1 cellular context compared by ENCODE assay signal in genomic region chr7:155020996-155021395, GRCh38.
TF ChIP-seq lines count a peak whose summit lies in the region.

No MANE protein-coding gene starts in this region.

TF ChIP-seq in K562, 482 proteins besides CTCF, POLR2A, EP300 and RAD21 (continued from another document):
- TF ChIP-seq TSHZ1 (CRISPR knock-in tag; IDR thresholded peaks at IDR 0.05): no peak
- no peak for TF ChIP-seq FOS (IDR thresholded peaks at IDR 0.05; ENCODE audit: extremely low read depth, insufficient read length)
